In the genomic region with DNA sequence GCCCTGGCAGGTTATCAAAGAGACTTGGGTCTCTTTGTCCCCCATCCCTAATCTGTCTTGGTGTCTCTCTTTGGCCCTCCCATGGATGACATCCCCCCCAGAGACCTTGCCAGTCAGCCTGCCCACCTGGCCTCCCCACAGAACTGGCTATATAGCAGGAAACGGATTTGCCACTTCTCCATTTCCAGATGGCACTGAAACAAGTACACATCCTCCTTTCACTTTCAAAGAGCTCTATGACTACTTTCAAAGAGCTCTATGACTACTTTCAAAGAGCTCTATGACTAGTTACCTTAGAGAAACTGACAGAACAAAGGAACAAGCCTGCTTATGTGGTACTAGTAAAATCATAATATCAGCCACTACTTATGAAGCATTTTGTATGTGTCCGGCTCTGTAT, we compare ENCODE assay signal across 8 cellular contexts.
DNase-seq lines count a peak whose midpoint lies in the region; ATAC-seq and TF ChIP-seq lines count a peak whose summit lies in the region.

No MANE protein-coding gene starts in this region.

- ATAC-seq in HG02798 (IDR thresholded peaks at IDR 0.05; ENCODE audit: poor library complexity, unreplicated experiment) = peak; percentile 92
- ATAC-seq in stimulated activated naive CD8-positive, alpha-beta T cell treated with anti-CD3 and anti-CD28 coated beads, Interleukin-15, Interleukin-2, amounts not matched to agents 100 U/mL and 50 U/mL, for 24 hours = peak; percentile 90

- no peaks in the 10 kb centered on the region for H3K9me3 Mint-ChIP-seq in chondrocyte (ENCODE audit: low read depth)

- DNase-seq in activated T-cell treated with anti-CD3 and anti-CD28 coated beads for 48 hours (ENCODE audit: low read depth) (peak; percentile 6), activated T-cell treated with anti-CD3 and anti-CD28 coated beads for 4 hours (no peak), NOMO-1 (lab: John Stamatoyannopoulos, UW; ENCODE audit: unreplicated experiment in 2 of 2) (peak; percentile 73 to 88), chondrocyte (ENCODE audit: low spot score) (no peak)
- DNase-seq in stimulated activated naive CD8-positive, alpha-beta T cell treated with anti-CD3 and anti-CD28 coated beads, Interleukin-15, Interleukin-2, amounts not matched to agents 100 U/mL and 50 U/mL, for 24 hours = peak; percentile 13
- DNase-seq in stimulated activated CD4-positive, alpha-beta T cell treated with anti-CD3 and anti-CD28 coated beads, Interleukin-2, amount 100 ng/mL, for 48 hours = no peak
- DNase-seq in stimulated activated CD4-positive, alpha-beta T cell treated with anti-CD3 and anti-CD28 coated beads, Interleukin-4, amount 100 ng/mL, for 1 hour = no peak

- H3K36me3 Mint-ChIP-seq in chondrocyte (ENCODE audit: low read depth) = peaks cover 2% of the 10 kb centered on the region

- no peaks in the 10 kb centered on the region for H3K27me3 Mint-ChIP-seq in chondrocyte (ENCODE audit: low read depth)

- no peak overlapping the region for H3K4me3 Mint-ChIP-seq in chondrocyte (ENCODE audit: unreplicated experiment)

- H3K4me1 Mint-ChIP-seq in chondrocyte (ENCODE audit: low read depth) = peaks cover 35% of the 10 kb centered on the region

- TF ChIP-seq CTCF in chondrocyte (IDR thresholded peaks at IDR 0.05) = no peak

- H3K27ac Mint-ChIP-seq in chondrocyte (ENCODE audit: unreplicated experiment) = no peak overlapping the region

Comparison
In these comparisons a context has a peak if more than half of its experiments do, and no peak if none do; other contexts are left out.
1. DNase-seq: peak in activated T-cell treated with anti-CD3 and anti-CD28 coated beads for 48 hours (single experiment), NOMO-1 (2 of 2) and stimulated activated naive CD8-positive, alpha-beta T cell treated with anti-CD3 and anti-CD28 coated beads, Interleukin-15, Interleukin-2, amounts not matched to agents 100 U/mL and 50 U/mL, for 24 hours (single experiment); none in activated T-cell treated with anti-CD3 and anti-CD28 coated beads for 4 hours (single experiment), chondrocyte (single experiment), stimulated activated CD4-positive, alpha-beta T cell treated with anti-CD3 and anti-CD28 coated beads, Interleukin-2, amount 100 ng/mL, for 48 hours (0 of 2) and stimulated activated CD4-positive, alpha-beta T cell treated with anti-CD3 and anti-CD28 coated beads, Interleukin-4, amount 100 ng/mL, for 1 hour (single experiment).